Comparison of ENCODE assay signal across 17 cellular contexts in the genomic region with DNA sequence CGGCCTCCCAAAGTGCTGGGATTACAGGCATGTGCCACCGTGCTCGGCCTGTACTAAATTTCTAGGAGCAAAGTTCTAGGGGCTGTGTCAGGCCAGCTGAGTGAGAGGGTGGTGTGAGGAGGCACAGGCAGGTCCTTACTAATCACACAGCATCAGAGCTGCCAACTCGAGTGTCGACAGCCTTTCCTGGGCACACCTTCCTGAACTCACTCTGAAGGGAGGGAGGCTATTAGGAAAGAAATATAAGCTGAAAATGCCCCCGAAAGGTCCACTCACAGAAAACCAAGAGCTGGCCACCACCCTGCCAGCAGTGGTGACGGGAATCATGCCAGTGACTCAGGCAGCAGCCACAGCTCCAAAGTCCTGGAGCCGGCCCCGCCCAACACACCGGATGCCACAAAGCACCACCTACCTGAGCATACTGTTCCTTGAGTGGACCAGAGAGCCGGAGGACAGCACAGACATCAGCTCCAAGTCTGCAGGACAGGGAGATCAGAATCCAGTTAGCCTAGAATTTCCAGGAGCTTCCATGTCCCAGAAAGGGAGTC. TPM values are rescaled to one million over a fixed set of nuclear protein-coding genes. Genes with fewer than 3 reads are reported as not detected.
A peak's percentile ranks its signal among the peaks of the same experiment; 100 is the strongest.
DNase-seq lines count a peak whose midpoint lies in the region; ATAC-seq, FAIRE-seq and TF ChIP-seq lines count a peak whose summit lies in the region.
"Had no signal": no experiment of that assay in that cellular context is flagged by ENCODE, and none has a peak within 500 bp of the region (broad histone marks: within the 10 kb centered on the region; RNA-seq: fewer than 3 reads in every experiment).

No MANE protein-coding gene starts in this region.

- H3K9me3 Mint-ChIP-seq in Caco-2 (ENCODE audit: unreplicated experiment) = no peaks in the 10 kb centered on the region
- H3K9me3 Mint-ChIP-seq: endodermal cell; T-helper 1 cell treated with Interleukin-12 subunit alpha and Interleukin-12 subunit beta and Interleukin-4 antibody, amounts not matched to agents 30 μg/mL and 1 μg/mL, for 36 hours had no signal

- peak overlapping the region in 3 of 4 donors; percentile 73 to 93 (median 87) for H3K27ac ChIP-seq in Peyer's patch
- H3K27ac ChIP-seq in esophagus squamous epithelium = peak overlapping the region; percentile 45 to 80 (median 72)
- peak overlapping the region; percentile 41 to 57 for H3K27ac ChIP-seq in prostate gland
- no peak overlapping the region for H3K27ac ChIP-seq in thyroid gland
- H3K27ac ChIP-seq: brain microvascular endothelial cell, tibial artery had no signal

- POLR2A ChIA-PET in Caco-2 (lab: Charles Lee) = no interaction called here

- no TSS peak for BruUV-seq in Caco-2 (replicated peaks; lab: Mats Ljungman, UMichigan)

- H3K36me3 Mint-ChIP-seq in Caco-2 (ENCODE audit: insufficient read depth, unreplicated experiment) = peaks cover 9% of the 10 kb centered on the region

- H3K4me3 Mint-ChIP-seq in Caco-2 (ENCODE audit: unreplicated experiment) = no peak overlapping the region
- H3K4me3 Mint-ChIP-seq: B cell; endodermal cell; T-helper 1 cell treated with Interleukin-12 subunit alpha and Interleukin-12 subunit beta and Interleukin-4 antibody, amounts not matched to agents 30 μg/mL and 1 μg/mL, for 36 hours had no signal

- H3K36me3 ChIP-seq in Caco-2 (ENCODE audit: control insufficient read depth, insufficient read depth, low read length) (no peaks in the 10 kb centered on the region; the same call in 1 of the 2 replicates), Peyer's patch (peaks cover 0 to 17% (median 0%) of the 10 kb centered on the region in 3 donors), esophagus squamous epithelium (peaks cover 9 to 46% (median 9%) of the 10 kb centered on the region in 3 donors), prostate gland (no peaks in the 10 kb centered on the region), thyroid gland (no peaks in the 10 kb centered on the region)
- H3K36me3 ChIP-seq: brain microvascular endothelial cell had no signal

- WGBS in esophagus squamous epithelium, 2 donors = 63 to 71% methylated on average over 7 to 8 of the region's 11 CpGs
- WGBS in prostate gland = 80% methylated on average over 11 of the region's 11 CpGs
- 83 to 97% methylated on average over 11 of the region's 11 CpGs for WGBS in thyroid gland, 2 donors

- H3K27ac Mint-ChIP-seq in Caco-2 (ENCODE audit: unreplicated experiment) = no peak overlapping the region
- H3K27ac Mint-ChIP-seq: B cell; endodermal cell; T-helper 1 cell treated with Interleukin-12 subunit alpha and Interleukin-12 subunit beta and Interleukin-4 antibody, amounts not matched to agents 30 μg/mL and 1 μg/mL, for 36 hours had no signal

- H3K27me3 ChIP-seq in Caco-2 (replicated peaks; ENCODE audit: control insufficient read depth, insufficient read depth, low read length) (no peaks in the 10 kb centered on the region), Peyer's patch (no peaks in the 10 kb centered on the region), esophagus squamous epithelium (no peaks in the 10 kb centered on the region), prostate gland (replicated peaks; ENCODE audit: insufficient read depth) (no peaks in the 10 kb centered on the region), thyroid gland (no peaks in the 10 kb centered on the region)
- H3K27me3 ChIP-seq: brain microvascular endothelial cell, tibial artery had no signal

- no peak overlapping the region for H3K4me3 ChIP-seq in Caco-2 (ENCODE audit: low read depth, low read length)
- H3K4me3 ChIP-seq in Peyer's patch = no peak overlapping the region
- no peak overlapping the region for H3K4me3 ChIP-seq in esophagus squamous epithelium
- H3K4me3 ChIP-seq in prostate gland = no peak overlapping the region
- no peak overlapping the region for H3K4me3 ChIP-seq in thyroid gland (replicated peaks in 1 of 3)
- H3K4me3 ChIP-seq: tibial artery had no signal

- FAIRE-seq in frontal cortex (lab: Jason Lieb, UNC) = no peak
- FAIRE-seq: GM12891 had no signal

- H3K4me1 ChIP-seq in Caco-2 = peaks cover 6% of the 10 kb centered on the region
- H3K4me1 ChIP-seq in Peyer's patch = peaks cover 0 to 24% (median 4%) of the 10 kb centered on the region in 4 donors
- H3K4me1 ChIP-seq in esophagus squamous epithelium = peaks cover 9 to 36% (median 13%) of the 10 kb centered on the region in 3 donors
- no peaks in the 10 kb centered on the region for H3K4me1 ChIP-seq in prostate gland (replicated peaks)
- peaks cover 7% of the 10 kb centered on the region in 2 donors for H3K4me1 ChIP-seq in thyroid gland

- H3K9me3 ChIP-seq in Caco-2 = no peaks in the 10 kb centered on the region
- no peaks in the 10 kb centered on the region for H3K9me3 ChIP-seq in Peyer's patch
- no peaks in the 10 kb centered on the region for H3K9me3 ChIP-seq in esophagus squamous epithelium
- no peaks in the 10 kb centered on the region for H3K9me3 ChIP-seq in prostate gland
- H3K9me3 ChIP-seq in thyroid gland = no peaks in the 10 kb centered on the region
- H3K9me3 ChIP-seq: tibial artery had no signal

- no peaks in the 10 kb centered on the region for H3K4me1 Mint-ChIP-seq in Caco-2 (ENCODE audit: low read depth, unreplicated experiment)

- no peak for ATAC-seq in stimulated activated naive CD8-positive, alpha-beta T cell treated with anti-CD3 and anti-CD28 coated beads, Interleukin-15, Interleukin-2, amounts not matched to agents 100 U/mL and 50 U/mL, for 24 hours

- intact Hi-C loops in Caco-2 (cut with micrococcal nuclease; ENCODE audit: unreplicated experiment) (no loop called here), esophagus squamous epithelium (cut with DNase I) (no loop called here), prostate gland (cut with DNase I) (no loop called here), head of caudate nucleus (cut with DNase I) (no loop called here), thyroid gland (cut with DNase I) (no loop called here)

- TF ChIP-seq CTCF in Caco-2 (IDR thresholded peaks at IDR 0.05; ENCODE audit: insufficient read depth in 1 of 2, low read depth in 1 of 2, low read length in 1 of 2, severe bottlenecking in 1 of 2, unreplicated experiment in 1 of 2) (no peak), Peyer's patch (IDR thresholded peaks at IDR 0.05) (no peak), esophagus squamous epithelium (IDR thresholded peaks at IDR 0.05) (no peak), prostate gland (IDR thresholded peaks at IDR 0.05) (no peak), thyroid gland (IDR thresholded peaks at IDR 0.05) (no peak)

- no peaks in the 10 kb centered on the region for H3K27me3 Mint-ChIP-seq in Caco-2 (ENCODE audit: insufficient read depth, unreplicated experiment)
- H3K27me3 Mint-ChIP-seq: B cell had no signal

- CTCF ChIA-PET in Caco-2 (lab: Charles Lee) = interaction anchor here (0.6 to 0.7 kb wide), 2 partner anchors 10 to 16 kb away, joined by 3 to 5 read pairs; no protein-coding TSS in a partner anchor

- DNase-seq in Caco-2 = peak; percentile 39 to 79
- peak in 2 of 3 donors; percentile 94 to 95 for DNase-seq in Peyer's patch
- DNase-seq in esophagus squamous epithelium (lab: John Stamatoyannopoulos, UW) = no peak
- peak; percentile 55 for DNase-seq in prostate gland (ENCODE audit: low spot score)
- DNase-seq in stimulated activated naive CD8-positive, alpha-beta T cell treated with anti-CD3 and anti-CD28 coated beads, Interleukin-15, Interleukin-2, amounts not matched to agents 100 U/mL and 50 U/mL, for 24 hours = no peak
- DNase-seq in frontal cortex (ENCODE audit: low spot score in 2 of 2) = no peak
- no peak for DNase-seq in head of caudate nucleus
- no peak for DNase-seq in thyroid gland
- DNase-seq: activated CD4-positive, alpha-beta T cell treated with anti-CD3 and anti-CD28 coated beads, Interleukin-2, amount 50 U/mL, for 48 hours; brain microvascular endothelial cell; endodermal cell; glutamatergic neuron; OCI-M1; tibial artery had no signal

- TF ChIP-seq POLR2A in Peyer's patch (IDR thresholded peaks at IDR 0.05) = peak; percentile 95 to 98
- peak in 2 of 4 donors; percentile 22 to 33 for TF ChIP-seq POLR2A in esophagus squamous epithelium (IDR thresholded peaks at IDR 0.05)
- TF ChIP-seq POLR2A in prostate gland (IDR thresholded peaks at IDR 0.05) = peak; percentile 46
- TF ChIP-seq POLR2A in thyroid gland (IDR thresholded peaks at IDR 0.05) = no peak

RNA-seq across cellular contexts. Expression of a gene that starts 4.5 kb away (rescaled TPM):
- total RNA-seq in Caco-2 (2022) = 25.1 and 25.2 TPM in 2 replicates
- total RNA-seq in Peyer's patch = 10 to 100 TPM in 3 of 4 donors, 1 to 10 TPM in 1; 5.0 to 20.1 (median 19.2) TPM
- total RNA-seq in esophagus squamous epithelium = 10 to 100 TPM; 29.0 to 38.2 (median 33.5) TPM
- total RNA-seq in prostate gland = 10 to 100 TPM; 23.2 to 26.2 TPM
- total RNA-seq in frontal cortex = 10.2 TPM
- total RNA-seq in thyroid gland = 10 to 100 TPM; 15.0 to 28.2 (median 21.2) TPM

RNA-seq across cellular contexts. Expression of a gene that starts 23.9 kb away (rescaled TPM):
- total RNA-seq in Caco-2 (2022) (24.0 and 24.6 TPM in 2 replicates), Peyer's patch (100 to 1,000 TPM in 3 of 4 donors, 10 to 100 TPM in 1; 66.6 to 117 (median 109) TPM), esophagus squamous epithelium (10 to 100 TPM; 11.1 to 51.1 (median 29.3) TPM), prostate gland (100 to 1,000 TPM; 113 to 140 TPM), frontal cortex (15.1 TPM), thyroid gland (100 to 1,000 TPM; 139 to 205 (median 181) TPM)

RNA-seq across cellular contexts. Expression of a gene that starts 29.6 kb away (rescaled TPM):
- total RNA-seq in Caco-2 (2022) = 34.1 and 34.9 TPM in 2 replicates
- 10 to 100 TPM; 32.2 to 48.9 (median 34.2) TPM for total RNA-seq in Peyer's patch
- total RNA-seq in esophagus squamous epithelium = 10 to 100 TPM; 14.4 to 18.8 (median 17.5) TPM
- 10 to 100 TPM; 44.1 to 44.6 TPM for total RNA-seq in prostate gland
- total RNA-seq in frontal cortex = 9.4 TPM
- 10 to 100 TPM; 28.6 to 48.3 (median 42.9) TPM for total RNA-seq in thyroid gland

RNA-seq across cellular contexts. Expression of a gene that starts 38.5 kb away (rescaled TPM):
- total RNA-seq in Caco-2 (2022) (58.0 and 59.6 TPM in 2 replicates), Peyer's patch (100 to 1,000 TPM in 2 of 4 donors, 10 to 100 TPM in 2; 56.9 to 150 (median 104) TPM), esophagus squamous epithelium (10 to 100 TPM; 37.6 to 80.9 (median 65.8) TPM), prostate gland (10 to 100 TPM; 85.0 to 97.2 TPM), frontal cortex (6.9 TPM), thyroid gland (100 to 1,000 TPM; 108 to 168 (median 123) TPM)

RNA-seq across cellular contexts. Expression of a gene that starts 42.5 kb away (rescaled TPM):
- total RNA-seq in Caco-2 (2022) (243 and 259 TPM in 2 replicates), Peyer's patch (10 to 100 TPM; 20.3 to 39.1 (median 26.5) TPM), esophagus squamous epithelium (10 to 100 TPM; 34.9 to 72.8 (median 55.3) TPM), prostate gland (10 to 100 TPM; 33.5 to 47.5 TPM), frontal cortex (12.6 TPM), thyroid gland (10 to 100 TPM; 14.3 to 29.5 (median 22.6) TPM)

Comparison
In these comparisons a context has a peak if more than half of its experiments do, and no peak if none do; other contexts are left out.
1. DNase-seq: peak in Caco-2 (2 of 2), Peyer's patch (2 of 3) and prostate gland (single experiment); none in esophagus squamous epithelium (single experiment), stimulated activated naive CD8-positive, alpha-beta T cell treated with anti-CD3 and anti-CD28 coated beads, Interleukin-15, Interleukin-2, amounts not matched to agents 100 U/mL and 50 U/mL, for 24 hours (single experiment), frontal cortex (0 of 2), head of caudate nucleus (0 of 42) and thyroid gland (0 of 2).
2. H3K27ac ChIP-seq: peak in Peyer's patch (3 of 4), esophagus squamous epithelium (4 of 4) and prostate gland (2 of 2); none in thyroid gland (0 of 3).
3. POLR2A ChIP-seq: peak in Peyer's patch (2 of 2) and prostate gland (single experiment); none in thyroid gland (0 of 2).